ENCODE assay signal across 8 cellular contexts in genomic region chr17:49687878-49688491, GRCh38. TPM values are rescaled to one million over a fixed set of nuclear protein-coding genes. Genes with fewer than 3 reads are reported as not detected.
DNase-seq lines count a peak whose midpoint lies in the region; ATAC-seq, FAIRE-seq and TF ChIP-seq lines count a peak whose summit lies in the region.

No MANE protein-coding gene starts in this region.

- no peak for ATAC-seq in psoas muscle
- no peak for ATAC-seq in GM19463 (IDR thresholded peaks at IDR 0.05; ENCODE audit: unreplicated experiment)
- ATAC-seq in GM18505 (IDR thresholded peaks at IDR 0.05; ENCODE audit: unreplicated experiment): no peak
- ATAC-seq in HG03432 (IDR thresholded peaks at IDR 0.05; ENCODE audit: unreplicated experiment): no peak

- no peak for FAIRE-seq in GM12891 (lab: Jason Lieb, UNC)

- TF ChIP-seq EP300 in esophagus muscularis mucosa (IDR thresholded peaks at IDR 0.05): peak; percentile 20

- H3K27me3 ChIP-seq in SJSA1 (replicated peaks) (no peaks in the 10 kb centered on the region), esophagus muscularis mucosa (no peaks in the 10 kb centered on the region), psoas muscle (ENCODE audit: insufficient read depth in 3 of 3, low read length in 2 of 3) (no peaks in the 10 kb centered on the region)

- intact Hi-C loops in esophagus muscularis mucosa (cut with DNase I): no loop called here
- intact Hi-C loops in psoas muscle (cut with DNase I): loop anchor here in 1 of 2 donors (1.0 kb wide), 1 partner anchor 10 kb away; the partner anchor contains the start of gene SPOP

- H3K36me3 ChIP-seq in SJSA1: no peaks in the 10 kb centered on the region
- H3K36me3 ChIP-seq in esophagus muscularis mucosa: no peaks in the 10 kb centered on the region
- no peaks in the 10 kb centered on the region for H3K36me3 ChIP-seq in psoas muscle (ENCODE audit: insufficient read depth in 1 of 2, low read depth in 1 of 2)

- TF ChIP-seq POLR2A in GM12891 (IDR thresholded peaks at IDR 0.05; ENCODE audit: low read depth, low read length): no peak
- no peak for TF ChIP-seq POLR2A in esophagus muscularis mucosa (IDR thresholded peaks at IDR 0.05; ENCODE audit: low read depth)
- TF ChIP-seq POLR2A in GM18505 (IDR thresholded peaks at IDR 0.05; ENCODE audit: borderline replicate concordance, extremely low read depth, insufficient read depth, insufficient read length): no peak

- H3K9me3 ChIP-seq in SJSA1 (replicated peaks): no peaks in the 10 kb centered on the region
- no peaks in the 10 kb centered on the region for H3K9me3 ChIP-seq in esophagus muscularis mucosa
- no peaks in the 10 kb centered on the region for H3K9me3 ChIP-seq in psoas muscle

- DNase-seq in GM12891 (ENCODE audit: insufficient read length, low spot score) (no peak), SJSA1 (ENCODE audit: low read depth in 1 of 2, low spot score in 2 of 2) (peak in 1 of 2 experiments; percentile 57), esophagus muscularis mucosa (ENCODE audit: extremely low spot score) (no peak), psoas muscle (no peak), NCI-H526 (lab: John Stamatoyannopoulos, UW) (no peak)

- H3K27ac ChIP-seq in SJSA1 (0 out of 2 replicates have a peak overlapping the region, but pooled peaks have one; percentile 1), esophagus muscularis mucosa (replicated peaks in 1 of 4) (peak overlapping the region; percentile 86 to 90 (median 89)), psoas muscle (peak overlapping the region; percentile 60)

- 73% methylated on average over 10 of the region's 10 CpGs for WGBS in esophagus muscularis mucosa
- 64 to 71% (median 70%) methylated on average over 10 of the region's 10 CpGs for WGBS in psoas muscle, 3 donors

- H3K4me3 ChIP-seq in SJSA1 (no peak overlapping the region), esophagus muscularis mucosa (peak overlapping the region in 1 of 4 donors; percentile 11), psoas muscle (peak overlapping the region; percentile 10)

- H3K4me1 ChIP-seq in SJSA1 (replicated peaks) (peaks cover 24% of the 10 kb centered on the region), esophagus muscularis mucosa (peaks cover 32 to 53% (median 41%) of the 10 kb centered on the region in 4 donors), psoas muscle (peaks cover 11% of the 10 kb centered on the region)

- TF ChIP-seq CTCF in esophagus muscularis mucosa (IDR thresholded peaks at IDR 0.05): no peak
- no peak for TF ChIP-seq CTCF in psoas muscle (IDR thresholded peaks at IDR 0.05)

TF ChIP-seq in GM12891, 5 proteins besides CTCF, POLR2A, EP300 and RAD21:
- no peak for TF ChIP-seq POLR2AphosphoS5 (IDR thresholded peaks at IDR 0.05; ENCODE audit: low read depth, low read length)
- TF ChIP-seq POU2F2 (IDR thresholded peaks at IDR 0.05; ENCODE audit: low read depth, low read length): no peak
- no peak for TF ChIP-seq TAF1 (IDR thresholded peaks at IDR 0.05; ENCODE audit: low read depth, low read length)
- TF ChIP-seq PAX5 (IDR thresholded peaks at IDR 0.05; ENCODE audit: insufficient read depth, low read length, severe bottlenecking): no peak
- TF ChIP-seq SPI1 (IDR thresholded peaks at IDR 0.05; ENCODE audit: low read depth, low read length): peak; percentile 21; the same call in 1 of the 2 replicates

RNA-seq across cellular contexts. Expression of gene SPOP, which starts 10.1 kb away (rescaled TPM):
- polyA plus RNA-seq in GM12891 (2012; ENCODE audit: low read depth, missing spikeins): 28.1 TPM
- total RNA-seq in SJSA1 (2014; rRNA removed; shearing (Covaris generic)): 61.0 and 73.0 TPM in 2 replicates
- 100 to 1,000 TPM; 156 to 304 (median 185) TPM for total RNA-seq in esophagus muscularis mucosa
- total RNA-seq in psoas muscle: 10 to 100 TPM; 37.1 to 59.7 (median 52.0) TPM
- polyA plus RNA-seq in psoas muscle: 10 to 100 TPM; 31.2 to 64.9 (median 35.5) TPM

RNA-seq across cellular contexts. Expression of gene SLC35B1, which starts 19.8 kb away (rescaled TPM):
- polyA plus RNA-seq in GM12891 (2012; ENCODE audit: low read depth, missing spikeins): 30.7 TPM
- total RNA-seq in SJSA1 (2014; rRNA removed; shearing (Covaris generic)): 140 and 141 TPM in 2 replicates
- total RNA-seq in esophagus muscularis mucosa: 10 to 100 TPM; 17.0 to 25.3 (median 18.4) TPM
- total RNA-seq in psoas muscle: 10 to 100 TPM; 39.5 to 69.5 (median 60.9) TPM
- polyA plus RNA-seq in psoas muscle: 10 to 100 TPM; 60.7 to 85.7 (median 83.5) TPM

Comparison
In these comparisons a context has a peak if more than half of its experiments do, and no peak if none do; other contexts are left out.
1. H3K27ac ChIP-seq: peak in every context shown above with its lines; median percentile 89 in esophagus muscularis mucosa; 60 in psoas muscle; 1 in SJSA1.